Comparison of ENCODE assay signal across 19 cellular contexts in the genomic region with DNA sequence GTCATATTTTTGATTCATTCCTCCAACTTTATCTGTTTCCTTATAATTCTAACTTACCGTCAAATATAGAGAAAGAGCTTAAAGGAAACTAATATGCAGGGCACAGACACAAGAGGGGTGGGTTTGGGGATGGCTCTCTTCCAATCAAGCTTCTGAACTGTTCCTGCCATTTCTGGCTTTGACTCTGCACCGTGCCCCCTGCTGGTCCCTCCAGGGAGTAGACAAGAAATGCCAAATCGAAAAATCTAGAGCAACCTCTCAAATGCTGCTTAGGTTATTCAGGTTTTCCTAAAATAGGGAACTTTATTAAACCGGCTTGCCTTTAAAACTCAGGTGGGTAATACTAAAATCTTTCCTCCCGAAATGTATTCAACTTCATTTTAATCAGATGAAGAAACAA. TPM values are rescaled to one million over a fixed set of nuclear protein-coding genes. Genes with fewer than 3 reads are reported as not detected.
DNase-seq lines count a peak whose midpoint lies in the region; ATAC-seq and TF ChIP-seq lines count a peak whose summit lies in the region.
"Had no signal": no experiment of that assay in that cellular context is flagged by ENCODE, and none has a peak within 500 bp of the region (broad histone marks: within the 10 kb centered on the region; RNA-seq: fewer than 3 reads in every experiment).

No MANE protein-coding gene starts in this region.

- POLR2A ChIA-PET in HEK293T (lab: Yijun Ruan, JAX), result no interaction called here

- ATAC-seq in Right ventricle myocardium superior (ENCODE audit: poor library complexity), result no peak
- ATAC-seq in sciatic nerve, result no peak
- ATAC-seq: gastroesophageal sphincter, right cardiac atrium had no signal

- in situ Hi-C loops in GM13976 (cut with MboI; ENCODE audit: low sequenced_read_pairs, unreplicated experiment), result no loop called here

- intact Hi-C loops in Right ventricle myocardium superior (cut with DNase I) (no loop called here), sciatic nerve (cut with DNase I) (no loop called here)

- H3K4me3 ChIP-seq in NT2/D1 (ENCODE audit: insufficient read length, low read depth), result no peak overlapping the region
- H3K4me3 ChIP-seq: ascending aorta, coronary artery, gastroesophageal sphincter had no signal

- CTCF ChIA-PET in HEK293T (lab: Yijun Ruan, JAX), result no interaction called here

- no peaks in the 10 kb centered on the region for H3K4me1 ChIP-seq in NT2/D1 (ENCODE audit: insufficient read depth, insufficient read length)
- H3K4me1 ChIP-seq: ascending aorta, gastroesophageal sphincter had no signal

- TF ChIP-seq CTCF in GM13976 (IDR thresholded peaks at IDR 0.05; ENCODE audit: borderline replicate concordance, control extremely low read depth, extremely low read depth, insufficient read depth, missing control alignments), result peak; percentile 18

- H3K9me3 ChIP-seq in NT2/D1 (ENCODE audit: insufficient read depth, low read length), result no peaks in the 10 kb centered on the region
- H3K9me3 ChIP-seq: ascending aorta, gastroesophageal sphincter had no signal

- H3K9ac ChIP-seq in NT2/D1 (ENCODE audit: insufficient read length, low read depth), result no peak overlapping the region

- H3K36me3 ChIP-seq in NT2/D1 (ENCODE audit: insufficient read depth, insufficient read length, low read length), result no peaks in the 10 kb centered on the region
- H3K36me3 ChIP-seq: ascending aorta, gastroesophageal sphincter had no signal

- H3K27me3 ChIP-seq in NT2/D1 (ENCODE audit: insufficient read depth, insufficient read length), result no peaks in the 10 kb centered on the region
- H3K27me3 ChIP-seq: ascending aorta, gastroesophageal sphincter had no signal

- DNase-seq in D341Med (ENCODE audit: low spot score) (peak; percentile 21), GM13976 (ENCODE audit: low spot score) (no peak), NT2/D1 (ENCODE audit: low read depth, low spot score) (peak; percentile 16), iPS-NIHi11 (ENCODE audit: low spot score) (peak; percentile 12), HEK293T (ENCODE audit: extremely low spot score) (no peak), Right ventricle myocardium superior (no peak), sciatic nerve (ENCODE audit: low spot score) (no peak)
- DNase-seq: activated CD4-positive, CD25-positive, alpha-beta regulatory T cell; HCEC 1CT; IMR-90; NCI-H1417 treated with DMSO at 0.1 percent for 48 hours; NCI-H446; right cardiac atrium; stimulated activated CD4-positive, alpha-beta T cell treated with anti-CD3 and anti-CD28 coated beads, Interleukin-1b, Interleukin-23, amount 100 ng/mL, for 48 hours; T-helper 1 cell had no signal

TF ChIP-seq in HEK293T, 16 proteins besides CTCF, POLR2A, EP300 and RAD21:
- no peak for TF ChIP-seq ELF4 (IDR thresholded peaks at IDR 0.05)

RNA-seq across cellular contexts. Expression of gene VCX3A, which starts 39.8 kb away (rescaled TPM):
- total RNA-seq in Right ventricle myocardium superior (not detected), sciatic nerve (not detected)
- total RNA-seq: ascending aorta, B cell, gastroesophageal sphincter, IMR-90, right cardiac atrium had no signal

Comparison
In these comparisons a context has a peak if more than half of its experiments do, and no peak if none do; other contexts are left out.
1. DNase-seq: peak in D341Med (single experiment), NT2/D1 (single experiment) and iPS-NIHi11 (single experiment); none in GM13976 (single experiment), HEK293T (single experiment), Right ventricle myocardium superior (single experiment) and sciatic nerve (single experiment).